ENCODE assay signal across 16 cellular contexts in genomic region chr7:16606704-16607103, GRCh38. TPM values are rescaled to one million over a fixed set of nuclear protein-coding genes. Genes with fewer than 3 reads are reported as not detected.
A peak's percentile ranks its signal among the peaks of the same experiment; 100 is the strongest.
DNase-seq lines count a peak whose midpoint lies in the region; ATAC-seq and TF ChIP-seq lines count a peak whose summit lies in the region.
"Had no signal": no experiment of that assay in that cellular context is flagged by ENCODE, and none has a peak within 500 bp of the region (broad histone marks: within the 10 kb centered on the region; RNA-seq: fewer than 3 reads in every experiment).

No MANE protein-coding gene starts in this region.

- no peak for TF ChIP-seq EP300 in stomach (IDR thresholded peaks at IDR 0.05)

- 24 to 54% (median 35%) methylated on average over 3 of the region's 3 CpGs for WGBS in stomach, 5 donors

- H3K4me1 ChIP-seq in stomach = peaks cover 0 to 37% (median 17%) of the 10 kb centered on the region in 4 donors

- intact Hi-C loops in dendritic cell treated with granulocyte-macrophage colony-stimulating factor and Interleukin-4, amounts not matched to agents 40 ng/mL and 50 ng/mL, for 4 days (cut with micrococcal nuclease) = no loop called here
- intact Hi-C loops in stomach (cut with DNase I; ENCODE audit: low total_unique reads) = no loop called here

- no peaks in the 10 kb centered on the region for H3K4me1 Mint-ChIP-seq in HFFc6 (ENCODE audit: low read depth)
- H3K4me1 Mint-ChIP-seq in dendritic cell treated with granulocyte-macrophage colony-stimulating factor and Interleukin-4, amounts not matched to agents 40 ng/mL and 50 ng/mL, for 4 days (ENCODE audit: low read depth) = peaks cover 15% of the 10 kb centered on the region

- H3K27me3 Mint-ChIP-seq in HFFc6 (ENCODE audit: insufficient read depth) = no peaks in the 10 kb centered on the region
- no peaks in the 10 kb centered on the region for H3K27me3 Mint-ChIP-seq in dendritic cell treated with granulocyte-macrophage colony-stimulating factor and Interleukin-4, amounts not matched to agents 40 ng/mL and 50 ng/mL, for 4 days
- H3K27me3 Mint-ChIP-seq: CD4-positive, CD25-positive, alpha-beta regulatory T cell had no signal

- no peak overlapping the region for H3K4me3 Mint-ChIP-seq in HFFc6
- H3K4me3 Mint-ChIP-seq in dendritic cell treated with granulocyte-macrophage colony-stimulating factor and Interleukin-4, amounts not matched to agents 40 ng/mL and 50 ng/mL, for 4 days = no peak overlapping the region

- H3K36me3 ChIP-seq in stomach = peaks cover 5 to 82% (median 73%) of the 10 kb centered on the region in 4 donors

- no peak for TF ChIP-seq POLR2A in stomach (IDR thresholded peaks at IDR 0.05)

- H3K27ac Mint-ChIP-seq in HFFc6 = peak overlapping the region; percentile 24; the same call in 1 of the 2 replicates
- peak overlapping the region; percentile 30 for H3K27ac Mint-ChIP-seq in dendritic cell treated with granulocyte-macrophage colony-stimulating factor and Interleukin-4, amounts not matched to agents 40 ng/mL and 50 ng/mL, for 4 days

- DNase-seq in HFFc6 (no peak), stomach (no peak), NCI-H2107 treated with DMSO at 0.1 percent for 48 hours (lab: John Stamatoyannopoulos, UW; ENCODE audit: unreplicated experiment) (no peak), dermis blood vessel endothelial cell (no peak)
- DNase-seq in stimulated activated naive CD8-positive, alpha-beta T cell treated with anti-CD3 and anti-CD28 coated beads, Interleukin-15, Interleukin-2, amounts not matched to agents 100 U/mL and 50 U/mL, for 24 hours = no peak
- DNase-seq: CD4-positive, CD25-positive, alpha-beta regulatory T cell; DMS79 treated with DMSO at 0.1 percent for 48 hours; H7; Kasumi-1; NCI-H1694; NCI-H2081 treated with DMSO at 0.1 percent for 48 hours; NCI-H446 treated with DMSO at 0.1 percent for 48 hours; NCI-H526 treated with DMSO at 0.1 percent for 48 hours had no signal

- no peak for TF ChIP-seq CTCF in HFFc6 (IDR thresholded peaks at IDR 0.05)
- TF ChIP-seq CTCF in stomach (IDR thresholded peaks at IDR 0.05) = no peak

- no peaks in the 10 kb centered on the region for H3K27me3 ChIP-seq in stomach

- peaks cover 46% of the 10 kb centered on the region for H3K36me3 Mint-ChIP-seq in HFFc6 (ENCODE audit: low read depth)
- peaks cover 79% of the 10 kb centered on the region for H3K36me3 Mint-ChIP-seq in dendritic cell treated with granulocyte-macrophage colony-stimulating factor and Interleukin-4, amounts not matched to agents 40 ng/mL and 50 ng/mL, for 4 days (ENCODE audit: low read depth)

- H3K9me3 ChIP-seq in stomach = no peaks in the 10 kb centered on the region

- ATAC-seq in HG03025 (IDR thresholded peaks at IDR 0.05; ENCODE audit: low FRiP score, unreplicated experiment) = peak; percentile 46
- ATAC-seq in stimulated activated naive CD8-positive, alpha-beta T cell treated with anti-CD3 and anti-CD28 coated beads, Interleukin-15, Interleukin-2, amounts not matched to agents 100 U/mL and 50 U/mL, for 24 hours = no peak
- ATAC-seq: Right ventricle myocardium inferior had no signal

- peak overlapping the region; percentile 63 to 82 (median 74) for H3K27ac ChIP-seq in stomach

- no peak overlapping the region for H3K4me3 ChIP-seq in stomach

- H3K9me3 Mint-ChIP-seq in HFFc6 = no peaks in the 10 kb centered on the region
- H3K9me3 Mint-ChIP-seq in dendritic cell treated with granulocyte-macrophage colony-stimulating factor and Interleukin-4, amounts not matched to agents 40 ng/mL and 50 ng/mL, for 4 days = no peaks in the 10 kb centered on the region
- H3K9me3 Mint-ChIP-seq: CD4-positive, CD25-positive, alpha-beta regulatory T cell had no signal

RNA-seq across cellular contexts. Expression of gene ANKMY2, which starts 38.9 kb away (rescaled TPM):
- total RNA-seq in HFFc6 (2021; fragmentation: NEBNext Ultra II Directional; extraction: Animal tissue kit (Norgen Biotek cat#: 25700)) = 10 to 100 TPM; 21.0 to 26.2 (median 23.4) TPM
- total RNA-seq in stomach (10 to 100 TPM in 4 of 5 donors, 1 to 10 TPM in 1; 2.6 to 39.8 (median 33.3) TPM), dermis blood vessel endothelial cell (14.6 and 16.3 TPM in 2 replicates)
- polyA plus RNA-seq in stomach = 10 to 100 TPM; 11.5 to 27.2 (median 13.7) TPM

RNA-seq across cellular contexts. Expression of gene BZW2, which starts 39.3 kb away (rescaled TPM):
- total RNA-seq in HFFc6 (2021; fragmentation: NEBNext Ultra II Directional; extraction: Animal tissue kit (Norgen Biotek cat#: 25700)) = 100 to 1,000 TPM in 2 of 6 experiments, 10 to 100 TPM in 4; 75.8 to 104 (median 94.5) TPM
- total RNA-seq in stomach = 100 to 1,000 TPM in 1 of 5 donors, 10 to 100 TPM in 4; 25.5 to 110 (median 84.2) TPM
- 10 to 100 TPM; 53.0 to 76.7 (median 57.8) TPM for polyA plus RNA-seq in stomach
- total RNA-seq in dermis blood vessel endothelial cell = 134 and 208 TPM in 2 replicates
